Comparison of ENCODE assay signal across 9 cellular contexts in the genomic region with DNA sequence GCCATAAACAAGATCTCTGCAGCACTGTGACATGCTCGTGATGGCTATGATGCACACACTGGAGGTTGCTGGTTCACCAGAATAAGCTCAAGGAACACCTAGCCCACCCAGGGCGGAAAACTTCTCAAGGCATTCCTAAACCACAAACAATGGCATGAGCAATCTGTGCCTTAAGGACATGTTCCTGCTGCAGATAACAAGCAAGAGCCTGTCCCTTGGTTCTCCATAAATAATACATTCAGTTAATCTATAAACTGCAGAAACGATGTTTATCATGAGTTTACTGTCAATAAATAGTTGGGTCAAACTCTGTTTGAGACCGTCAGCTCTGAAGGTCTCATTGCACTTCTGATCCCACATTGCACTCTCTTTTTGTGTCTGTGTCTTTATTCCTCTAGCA. TPM values are rescaled to one million over a fixed set of nuclear protein-coding genes. Genes with fewer than 3 reads are reported as not detected.
"Had no signal": no experiment of that assay in that cellular context is flagged by ENCODE, and none has a peak within 500 bp of the region (broad histone marks: within the 10 kb centered on the region; RNA-seq: fewer than 3 reads in every experiment).

No MANE protein-coding gene starts in this region.

- H3K4me3 ChIP-seq: GM23338, K562 had no signal

- H3K27ac ChIP-seq: HL-60 had no signal

- DNase-seq: H9, HCEC 1CT, HFFc6, IMR-90 had no signal

- ATAC-seq: GM23338, K562 had no signal

- H3K4me2 ChIP-seq: GM23338 had no signal

- FAIRE-seq: H1, H54, K562 had no signal

- H2AFZ ChIP-seq: GM23338 had no signal

- H3K27ac Mint-ChIP-seq: GM23338, H9, HFFc6 had no signal

RNA-seq across cellular contexts. Expression of a gene that starts 44.5 kb away (rescaled TPM):
- total RNA-seq: H1, H9 had no signal
- polyA plus RNA-seq: GM23338 had no signal
